Comparison of ENCODE assay signal across 27 cellular contexts in the genomic region with DNA sequence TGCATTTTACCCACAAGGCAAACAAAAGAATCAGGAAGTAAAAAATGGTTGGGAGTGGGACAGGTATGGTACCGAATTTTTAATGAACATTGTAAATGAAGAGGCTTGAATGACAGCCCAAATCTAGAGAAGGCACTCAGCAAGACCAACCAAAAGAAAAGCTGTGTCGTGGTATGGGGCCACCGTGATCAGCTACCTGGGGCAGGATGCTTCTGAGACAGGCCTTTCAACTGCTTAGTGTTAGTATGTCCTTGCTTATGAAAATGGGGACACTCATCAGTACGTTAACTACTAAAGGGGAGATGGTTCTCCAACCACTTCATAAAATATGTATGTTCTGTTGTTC.
DNase-seq lines count a peak whose midpoint lies in the region; TF ChIP-seq lines count a peak whose summit lies in the region.
"Had no signal": no experiment of that assay in that cellular context is flagged by ENCODE, and none has a peak within 500 bp of the region (broad histone marks: within the 10 kb centered on the region; RNA-seq: fewer than 3 reads in every experiment).

No MANE protein-coding gene starts in this region.

- no peak overlapping the region for H3K4me2 ChIP-seq in mammary epithelial cell (ENCODE audit: insufficient read depth, low read depth, low read length)

- POLR2A ChIA-PET in MCF 10A (lab: Yijun Ruan, JAX): interaction anchor here (1.2 kb wide), 1 partner anchor 21 kb away, joined by 3 read pairs; no protein-coding TSS in a partner anchor

- H3K4me1 ChIP-seq in mammary epithelial cell (ENCODE audit: insufficient read depth, low read length): peaks cover 3% of the 10 kb centered on the region
- H3K4me1 ChIP-seq in iPS DF 6.9 (ENCODE audit: control insufficient read depth, insufficient read depth, low read length): peaks cover 7% of the 10 kb centered on the region
- H3K4me1 ChIP-seq: breast epithelium, spleen had no signal

- H3K4me1 Mint-ChIP-seq in MCF 10A (ENCODE audit: insufficient read depth, unreplicated experiment) (no peaks in the 10 kb centered on the region), nephron (peaks cover 27% of the 10 kb centered on the region)
- H3K4me1 Mint-ChIP-seq: CD4-positive, CD25-positive, alpha-beta regulatory T cell had no signal

- H3K27me3 ChIP-seq in mammary epithelial cell (ENCODE audit: insufficient read depth, low read length) (no peaks in the 10 kb centered on the region), iPS DF 6.9 (ENCODE audit: control insufficient read depth, insufficient read depth, low read length) (no peaks in the 10 kb centered on the region)
- H3K27me3 ChIP-seq: breast epithelium, ovary, spleen had no signal

- intact Hi-C loops in mammary epithelial cell (cut with micrococcal nuclease) (no loop called here), MCF 10A (cut with micrococcal nuclease) (no loop called here)

- no peaks in the 10 kb centered on the region for H4K20me1 ChIP-seq in mammary epithelial cell (ENCODE audit: insufficient read depth, low read length)

- H3K4me3 Mint-ChIP-seq in MCF 10A (ENCODE audit: unreplicated experiment): no peak overlapping the region
- no peak overlapping the region for H3K4me3 Mint-ChIP-seq in nephron
- H3K4me3 Mint-ChIP-seq: activated T-helper 1 cell treated with anti-CD3 and anti-CD28 coated beads, Interleukin-12 subunit alpha, Interleukin-12 subunit beta, Interleukin-2, Interleukin-4 antibody, amounts not matched to agents 30 ng/mL and 10 ng/mL and 1 ng/mL, durations not matched to agents 14 hours and 24 hours and 36 hours; CD4-positive, CD25-positive, alpha-beta regulatory T cell; IgD-negative memory B cell; naive thymus-derived CD4-positive, alpha-beta T cell had no signal

- CTCF ChIA-PET in mammary epithelial cell (lab: Charles Lee; ENCODE audit: low non-redundant PET) (no interaction called here), MCF 10A (lab: Yijun Ruan, JAX) (no interaction called here)

- in situ Hi-C loops in mammary epithelial cell (cut with MboI; ENCODE audit: low sequenced_read_pairs in 2 of 2): no loop called here

- no peak overlapping the region for H3K27ac Mint-ChIP-seq in MCF 10A (ENCODE audit: low read depth, unreplicated experiment)
- peak overlapping the region; percentile 24 to 95 (median 87) for H3K27ac Mint-ChIP-seq in nephron
- H3K27ac Mint-ChIP-seq: activated T-helper 1 cell treated with anti-CD3 and anti-CD28 coated beads, Interleukin-12 subunit alpha, Interleukin-12 subunit beta, Interleukin-2, Interleukin-4 antibody, amounts not matched to agents 30 ng/mL and 10 ng/mL and 1 ng/mL, durations not matched to agents 14 hours and 24 hours and 36 hours; CD4-positive, CD25-positive, alpha-beta regulatory T cell; IgD-negative memory B cell had no signal

- H3K36me3 ChIP-seq in mammary epithelial cell (ENCODE audit: insufficient read depth, low read length): no peaks in the 10 kb centered on the region
- no peaks in the 10 kb centered on the region for H3K36me3 ChIP-seq in iPS DF 6.9 (ENCODE audit: control insufficient read depth, insufficient read depth, low read length)
- H3K36me3 ChIP-seq: breast epithelium, ovary had no signal

- DNase-seq in mammary epithelial cell: no peak
- no peak for DNase-seq in MCF 10A (ENCODE audit: unreplicated experiment)
- no peak for DNase-seq in iPS DF 6.9 (ENCODE audit: low read depth, low spot score)
- DNase-seq in foreskin melanocyte: no peak
- DNase-seq in HuH-7 (ENCODE audit: low spot score): no peak
- DNase-seq in activated CD8-positive, alpha-beta memory T cell treated with anti-CD3 and anti-CD28 coated beads, Interleukin-2, amount 50 U/mL, for 4 hours: no peak
- DNase-seq in NCI-H2196 treated with DMSO at 0.1 percent for 48 hours (lab: John Stamatoyannopoulos, UW; ENCODE audit: unreplicated experiment): no peak
- DNase-seq: activated CD4-positive, alpha-beta T cell treated with anti-CD3 and anti-CD28 coated beads, Interleukin-2, amount 50 U/mL, for 4 hours; activated naive CD4-positive, alpha-beta T cell treated with anti-CD3 and anti-CD28 coated beads, Interleukin-2, amount 50 U/mL, for 16 hours; amniotic stem cell; CD4-positive, CD25-positive, alpha-beta regulatory T cell; effector CD8-positive, alpha-beta T cell; erythroblast; left cardiac atrium; naive thymus-derived CD4-positive, alpha-beta T cell; NCI-H1092 treated with DMSO at 0.1 percent for 48 hours; NCI-H187 treated with DMSO at 0.1 percent for 48 hours; NCI-H226; ovary; SIG-M5; spleen had no signal

- dilution Hi-C loops in mammary epithelial cell (cut with HindIII; ENCODE audit: low sequenced_read_pairs): no loop called here

- TF ChIP-seq CTCF in mammary epithelial cell (conservative IDR thresholded peaks at IDR 0.05 in 1 of 2, IDR thresholded peaks at IDR 0.05 in 1 of 2; ENCODE audit: extremely low read depth in 1 of 2, insufficient read depth in 1 of 2, low read depth in 1 of 2, low read length in 2 of 2) (no peak), MCF 10A (IDR thresholded peaks at IDR 0.05; ENCODE audit: unreplicated experiment) (no peak), nephron (IDR thresholded peaks at IDR 0.05; ENCODE audit: unreplicated experiment in 3 of 3) (no peak)

- peaks cover 7% of the 10 kb centered on the region for H3K36me3 Mint-ChIP-seq in MCF 10A (ENCODE audit: insufficient read depth, unreplicated experiment)
- H3K36me3 Mint-ChIP-seq in nephron (ENCODE audit: low read depth): no peaks in the 10 kb centered on the region

- H3K4me3 ChIP-seq in mammary epithelial cell (replicated peaks in 1 of 3; ENCODE audit: insufficient read depth in 1 of 3, low read depth in 2 of 3, low read length in 3 of 3) (no peak overlapping the region), iPS DF 6.9 (ENCODE audit: low read length) (no peak overlapping the region)
- H3K4me3 ChIP-seq: breast epithelium, ovary, spleen had no signal

- WGBS in mammary epithelial cell (ENCODE audit: low coverage, missing lambda C conversion rate): 94% methylated on average over 4 of the region's 4 CpGs
- no CpG with 5 or more reads among the region's 4 CpGs for WGBS in iPS DF 6.9 (ENCODE audit: insufficient coverage, insufficient read length)

- no peak overlapping the region for H2AFZ ChIP-seq in mammary epithelial cell (ENCODE audit: low read depth, low read length)

- BruUV-seq in mammary epithelial cell (replicated peaks; lab: Mats Ljungman, UMichigan): TSS peak; percentile 13
- BruUV-seq in MCF 10A (replicated peaks; lab: Mats Ljungman, UMichigan): no TSS peak

- no peak overlapping the region for H3K9ac ChIP-seq in mammary epithelial cell (ENCODE audit: insufficient read depth, low read length)

- H3K27ac ChIP-seq in mammary epithelial cell (ENCODE audit: insufficient read depth, low read depth, low read length): no peak overlapping the region
- peak overlapping the region; percentile 28 for H3K27ac ChIP-seq in iPS DF 6.9 (ENCODE audit: low read length)
- H3K27ac ChIP-seq: 22Rv1, breast epithelium, HL-60, ovary, spleen had no signal

- H3K79me2 ChIP-seq in mammary epithelial cell (ENCODE audit: insufficient read depth, low read length): no peaks in the 10 kb centered on the region

- H3K9me3 ChIP-seq in mammary epithelial cell (replicated peaks; ENCODE audit: insufficient read depth, low read length): no peaks in the 10 kb centered on the region
- no peaks in the 10 kb centered on the region for H3K9me3 ChIP-seq in iPS DF 6.9 (ENCODE audit: control insufficient read depth, insufficient read depth, low read length)
- H3K9me3 ChIP-seq: breast epithelium, ovary, spleen had no signal

- no peaks in the 10 kb centered on the region for H3K9me3 Mint-ChIP-seq in MCF 10A (ENCODE audit: unreplicated experiment)
- no peaks in the 10 kb centered on the region for H3K9me3 Mint-ChIP-seq in nephron
- H3K9me3 Mint-ChIP-seq: activated T-helper 1 cell treated with anti-CD3 and anti-CD28 coated beads, Interleukin-12 subunit alpha, Interleukin-12 subunit beta, Interleukin-2, Interleukin-4 antibody, amounts not matched to agents 30 ng/mL and 10 ng/mL and 1 ng/mL, durations not matched to agents 14 hours and 24 hours and 36 hours; CD4-positive, CD25-positive, alpha-beta regulatory T cell; IgD-negative memory B cell; naive thymus-derived CD4-positive, alpha-beta T cell had no signal

- H3K27me3 Mint-ChIP-seq in MCF 10A (ENCODE audit: insufficient read depth, unreplicated experiment): no peaks in the 10 kb centered on the region
- peaks cover 8% of the 10 kb centered on the region for H3K27me3 Mint-ChIP-seq in nephron (ENCODE audit: low read depth)
- H3K27me3 Mint-ChIP-seq: CD4-positive, CD25-positive, alpha-beta regulatory T cell; IgD-negative memory B cell; naive thymus-derived CD4-positive, alpha-beta T cell had no signal
